In the genomic region with DNA sequence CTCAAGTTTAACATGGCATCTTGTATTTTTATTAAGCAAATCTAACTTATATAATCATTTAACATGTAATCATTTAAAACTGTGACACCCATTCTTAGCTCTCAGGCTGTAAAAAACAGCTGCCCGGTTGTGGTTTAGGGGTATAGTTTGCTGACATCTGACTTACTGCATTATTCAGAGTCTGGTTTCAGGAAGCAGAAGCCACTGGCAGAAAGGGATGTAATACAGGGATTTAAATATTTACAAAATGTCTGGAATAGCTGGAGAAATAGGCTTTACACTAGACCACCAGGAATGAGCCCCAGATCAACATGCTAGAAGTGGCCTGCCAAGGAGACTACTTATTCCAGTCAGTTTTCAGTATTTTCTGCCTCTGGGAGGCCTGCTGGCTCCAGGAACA, we compare ENCODE assay signal across 15 cellular contexts.
DNase-seq lines count a peak whose midpoint lies in the region; ATAC-seq and TF ChIP-seq lines count a peak whose summit lies in the region.
"Had no signal": no experiment of that assay in that cellular context is flagged by ENCODE, and none has a peak within 500 bp of the region (broad histone marks: within the 10 kb centered on the region; RNA-seq: fewer than 3 reads in every experiment).

No MANE protein-coding gene starts in this region.

- H3K4me3 ChIP-seq in HFF-Myc (replicated peaks; ENCODE audit: low read depth, low read length) (no peak overlapping the region), fibroblast of lung (replicated peaks in 1 of 4; ENCODE audit: control extremely low read depth in 1 of 4, insufficient read depth in 1 of 4, low read depth in 3 of 4, low read length in 4 of 4) (no peak overlapping the region), skeletal muscle cell (ENCODE audit: low read depth, low read length) (no peak overlapping the region)
- H3K4me3 ChIP-seq: GM23338 had no signal

- H3K36me3 ChIP-seq in fibroblast of lung (ENCODE audit: control insufficient read depth, insufficient read depth, low read length): no peaks in the 10 kb centered on the region
- H3K36me3 ChIP-seq: BE2C had no signal

- CTCF ChIA-PET in GM10248 (lab: Yijun Ruan, JAX): interaction anchor here (1.2 to 1.6 kb wide), 2 partner anchors 11 to 25 kb away, joined by 3 read pairs; no protein-coding TSS in a partner anchor

- no peak overlapping the region for H2AFZ ChIP-seq in fibroblast of lung (ENCODE audit: low read length)

- no peak overlapping the region for H3K9ac ChIP-seq in fibroblast of lung (ENCODE audit: insufficient read depth, low read length)

- DNase-seq in HFF-Myc (ENCODE audit: extremely low read depth, low read depth): peak; percentile 1
- peak; percentile 13 for DNase-seq in MV-4-11 (lab: John Stamatoyannopoulos, UW)
- peak; percentile 6 to 12 for DNase-seq in fibroblast of lung (ENCODE audit: low read depth in 2 of 2)
- peak; percentile 3 for DNase-seq in skeletal muscle cell (ENCODE audit: low read depth)
- no peak for DNase-seq in GM10248 (ENCODE audit: extremely low spot score)
- DNase-seq in NCI-H2029 (lab: John Stamatoyannopoulos, UW): no peak
- DNase-seq: BE2C; CD4-positive, alpha-beta memory T cell; DMS79; H9 had no signal

- H3K27ac ChIP-seq in fibroblast of lung (ENCODE audit: insufficient read depth, low read length): no peak overlapping the region
- H3K27ac ChIP-seq: C4-2B, HL-60 had no signal

- POLR2A ChIA-PET in GM10248 (lab: Yijun Ruan, JAX): interaction anchor here (0.6 kb wide), 1 partner anchor 575 kb away, joined by 3 read pairs; no protein-coding TSS in a partner anchor

- no peak overlapping the region for H3K4me2 ChIP-seq in fibroblast of lung (ENCODE audit: extremely low read depth, insufficient read depth, low read length)
- H3K4me2 ChIP-seq: GM23338 had no signal

- TF ChIP-seq CTCF in HFF-Myc (IDR thresholded peaks at IDR 0.05; ENCODE audit: low read depth, low read length, missing control alignments) (no peak), fibroblast of lung (conservative IDR thresholded peaks at IDR 0.05 in 1 of 2, IDR thresholded peaks at IDR 0.05 in 1 of 2; ENCODE audit: low read depth in 1 of 2, low read length in 2 of 2) (no peak), GM10248 (IDR thresholded peaks at IDR 0.05; ENCODE audit: control extremely low read depth, extremely low read depth, low read depth, missing control alignments) (no peak)

- no peaks in the 10 kb centered on the region for H3K9me3 ChIP-seq in fibroblast of lung (ENCODE audit: control insufficient read depth, insufficient read depth, low read depth, low read length)
- H3K9me3 ChIP-seq: BE2C had no signal

- ATAC-seq in GM18502 (IDR thresholded peaks at IDR 0.05; ENCODE audit: poor library complexity, unreplicated experiment) (no peak), HG03135 (IDR thresholded peaks at IDR 0.05; ENCODE audit: unreplicated experiment) (no peak)
- ATAC-seq: GM23338 had no signal

- no peaks in the 10 kb centered on the region for H3K4me1 ChIP-seq in fibroblast of lung (ENCODE audit: control insufficient read depth, extremely low read depth, insufficient read depth, low read length)
- H3K4me1 ChIP-seq: BE2C had no signal

- H4K20me1 ChIP-seq in fibroblast of lung (ENCODE audit: control insufficient read depth, extremely low read depth, insufficient read depth, low read length): no peaks in the 10 kb centered on the region

- H3K79me2 ChIP-seq in fibroblast of lung (ENCODE audit: control insufficient read depth, insufficient read depth, low read length): no peaks in the 10 kb centered on the region

- H3K27me3 ChIP-seq in fibroblast of lung (ENCODE audit: control insufficient read depth, insufficient read depth, low read length): no peaks in the 10 kb centered on the region
- H3K27me3 ChIP-seq: BE2C had no signal

Comparison
In these comparisons a context has a peak if more than half of its experiments do, and no peak if none do; other contexts are left out.
1. DNase-seq: peak in HFF-Myc (single experiment), MV-4-11 (single experiment), fibroblast of lung (2 of 2) and skeletal muscle cell (single experiment); none in GM10248 (single experiment) and NCI-H2029 (single experiment).